Comparison of ENCODE assay signal across 20 cellular contexts in genomic region chr5:52024363-52024762, GRCh38.
"Had no signal": no experiment of that assay in that cellular context is flagged by ENCODE, and none has a peak within 500 bp of the region (broad histone marks: within the 10 kb centered on the region; RNA-seq: fewer than 3 reads in every experiment).

No MANE protein-coding gene starts in this region.

- H3K9me3 Mint-ChIP-seq: nephron; T-helper 1 cell treated with Interleukin-12 subunit alpha and Interleukin-12 subunit beta and Interleukin-4 antibody, amounts not matched to agents 30 μg/mL and 1 μg/mL, for 36 hours had no signal

- H3K4me1 Mint-ChIP-seq: activated naive CD4-positive, alpha-beta T cell treated with anti-CD3 and anti-CD28 coated beads, Interleukin-2, amount 10 ng/mL, durations not matched to agents 7 days and 5 days; mesothelial cell of epicardium; nephron had no signal

- H3K9me3 ChIP-seq: gastrocnemius medialis, heart left ventricle, lower lobe of right lung, stomach had no signal

- ATAC-seq: activated CD4-positive, CD25-positive, alpha-beta regulatory T cell treated with anti-CD3 and anti-CD28 coated beads, Interleukin-2, amount 50 U/mL, for 24 hours; activated T-cell treated with anti-CD3 and anti-CD28 coated beads, Interleukin-2, amount 50 U/mL, for 4 hours; esophagus mucosa; gastrocnemius medialis; heart left ventricle; lower lobe of right lung had no signal

- H3K27ac ChIP-seq: gastrocnemius medialis, heart left ventricle, lower lobe of right lung, stomach had no signal

- H3K4me1 ChIP-seq: gastrocnemius medialis, heart left ventricle, lower lobe of right lung, stomach had no signal

- FAIRE-seq: bronchial epithelial cell, endometrium had no signal

- H3K36me3 ChIP-seq: gastrocnemius medialis, heart left ventricle, lower lobe of right lung, stomach had no signal

- DNase-seq: activated CD4-positive, alpha-beta T cell treated with anti-CD3 and anti-CD28 coated beads, Interleukin-2, amount 50 U/mL, for 1 hour; activated CD8-positive, alpha-beta memory T cell treated with anti-CD3 and anti-CD28 coated beads, Interleukin-2, amount 50 U/mL, for 4 hours; activated naive CD4-positive, alpha-beta T cell treated with anti-CD3 and anti-CD28 coated beads, Interleukin-2, amount 10 ng/mL, durations not matched to agents 7 days and 5 days; activated T-cell treated with anti-CD3 and anti-CD28 coated beads, Interleukin-2, amount 50 U/mL, for 4 hours; cerebellar nuclear complex; cortex of kidney; gastrocnemius medialis; heart left ventricle; lower lobe of right lung; occipital lobe; posterior cingulate gyrus; stomach; trophoblast cell had no signal

- H3K27ac Mint-ChIP-seq: activated naive CD4-positive, alpha-beta T cell treated with anti-CD3 and anti-CD28 coated beads, Interleukin-2, amount 10 ng/mL, durations not matched to agents 7 days and 5 days; mesothelial cell of epicardium; nephron; T-helper 1 cell treated with Interleukin-12 subunit alpha and Interleukin-12 subunit beta and Interleukin-4 antibody, amounts not matched to agents 30 μg/mL and 1 μg/mL, for 36 hours had no signal

- H3K27me3 ChIP-seq: gastrocnemius medialis, heart left ventricle, stomach had no signal

- H3K36me3 Mint-ChIP-seq: activated naive CD4-positive, alpha-beta T cell treated with anti-CD3 and anti-CD28 coated beads, Interleukin-2, amount 10 ng/mL, durations not matched to agents 7 days and 5 days; mesothelial cell of epicardium had no signal

- H3K4me3 ChIP-seq: gastrocnemius medialis, heart left ventricle, lower lobe of right lung, stomach had no signal

- H3K4me3 Mint-ChIP-seq: activated naive CD4-positive, alpha-beta T cell treated with anti-CD3 and anti-CD28 coated beads, Interleukin-2, amount 10 ng/mL, durations not matched to agents 7 days and 5 days; activated T-cell treated with anti-CD3 and anti-CD28 coated beads, Interleukin-2, amount 50 U/mL, for 4 hours; mesothelial cell of epicardium; nephron; T-helper 1 cell treated with Interleukin-12 subunit alpha and Interleukin-12 subunit beta and Interleukin-4 antibody, amounts not matched to agents 30 μg/mL and 1 μg/mL, for 36 hours had no signal

- H3K27me3 Mint-ChIP-seq: activated naive CD4-positive, alpha-beta T cell treated with anti-CD3 and anti-CD28 coated beads, Interleukin-2, amount 10 ng/mL, durations not matched to agents 7 days and 5 days had no signal
